In genomic region chr15:20192982-20193507, GRCh38 we compare ENCODE assay signal across 8 cellular contexts.
DNase-seq lines count a peak whose midpoint lies in the region; ATAC-seq and TF ChIP-seq lines count a peak whose summit lies in the region.
"Not testable (repeated sequence)": the region's sequence is repeated elsewhere in the genome, so short reads cannot be mapped to it uniquely, and the experiment has no call there.

No MANE protein-coding gene starts in this region.

- not testable (repeated sequence) for H3K27ac ChIP-seq in DOHH2 (ENCODE audit: low read depth, low read length); RWPE1; neural progenitor cell

- not testable (repeated sequence) for H3K36me3 Mint-ChIP-seq in neural progenitor cell; stimulated activated memory B cell treated with anti-CD40 and anti-IgM and Interleukin-4, amounts not matched to agents 10 μg/mL and 1 μg/mL and 100 μg/mL, for 72 hours

- H3K4me1 Mint-ChIP-seq in neural progenitor cell; stimulated activated memory B cell treated with anti-CD40 and anti-IgM and Interleukin-4, amounts not matched to agents 10 μg/mL and 1 μg/mL and 100 μg/mL, for 72 hours: not testable (repeated sequence)

- not testable (repeated sequence) for H3K9me3 ChIP-seq in DOHH2 (ENCODE audit: control insufficient read depth, insufficient read depth, low read length)
- H3K9me3 ChIP-seq in neural progenitor cell (ENCODE audit: low read depth), result peaks cover 84% of the 10 kb centered on the region

- not testable (repeated sequence) for H3K9ac ChIP-seq in neural progenitor cell

- peaks cover 19% of the 10 kb centered on the region for H3K9me3 Mint-ChIP-seq in neural progenitor cell
- not testable (repeated sequence) for H3K9me3 Mint-ChIP-seq in stimulated activated memory B cell treated with anti-CD40 and anti-IgM and Interleukin-4, amounts not matched to agents 10 μg/mL and 1 μg/mL and 100 μg/mL, for 72 hours

- TF ChIP-seq CTCF in DOHH2 (IDR thresholded peaks at IDR 0.05; ENCODE audit: low read depth, low read length, poor library complexity, severe bottlenecking), result peak; percentile 63
- TF ChIP-seq CTCF in RWPE1 (conservative IDR thresholded peaks at IDR 0.05; ENCODE audit: low read depth), result peak; percentile 70
- peak; percentile 60 for TF ChIP-seq CTCF in epithelial cell of proximal tubule (conservative IDR thresholded peaks at IDR 0.05; ENCODE audit: low read depth, low read length)
- TF ChIP-seq CTCF in neural progenitor cell (IDR thresholded peaks at IDR 0.05), result peak; percentile 43

- H2AFZ ChIP-seq in neural progenitor cell (replicated peaks), result not testable (repeated sequence)

- H3K27ac Mint-ChIP-seq in neural progenitor cell; stimulated activated memory B cell treated with anti-CD40 and anti-IgM and Interleukin-4, amounts not matched to agents 10 μg/mL and 1 μg/mL and 100 μg/mL, for 72 hours: not testable (repeated sequence)

- H3F3A ChIP-seq in DOHH2 (ENCODE audit: control insufficient read depth, insufficient read depth); neural progenitor cell (ENCODE audit: low read depth): not testable (repeated sequence)

- H4K20me1 ChIP-seq in DOHH2 (ENCODE audit: control insufficient read depth, insufficient read depth, low read depth, low read length); neural progenitor cell (ENCODE audit: low read depth): not testable (repeated sequence)

- peak overlapping the region; percentile 11 for H3K4me2 ChIP-seq in DOHH2 (ENCODE audit: low read length)
- H3K4me2 ChIP-seq in neural progenitor cell, result not testable (repeated sequence)

- ATAC-seq in GM21619 (IDR thresholded peaks at IDR 0.05; ENCODE audit: unreplicated experiment) (peak; percentile 87), HG03354 (IDR thresholded peaks at IDR 0.05; ENCODE audit: poor library complexity, severe bottlenecking, unreplicated experiment) (peak; percentile 84)
- peak; percentile 57 for ATAC-seq in stimulated activated memory B cell treated with anti-CD40 and anti-IgM and Interleukin-4, amounts not matched to agents 10 μg/mL and 1 μg/mL and 100 μg/mL, for 72 hours

- H3K36me3 ChIP-seq in DOHH2 (ENCODE audit: control insufficient read depth, low read length); neural progenitor cell: not testable (repeated sequence)

- not testable (repeated sequence) for H3K4me3 ChIP-seq in DOHH2 (ENCODE audit: low read length); epithelial cell of proximal tubule (ENCODE audit: low read depth, low read length); neural progenitor cell

- not testable (repeated sequence) for H3K4me1 ChIP-seq in DOHH2 (ENCODE audit: control insufficient read depth, low read length); neural progenitor cell

- POLR2A ChIA-PET in RWPE1 (lab: Yijun Ruan, JAX; ENCODE audit: low non-redundant PET), result not testable (repeated sequence)

- H3K9me2 ChIP-seq in DOHH2 (replicated peaks; ENCODE audit: control insufficient read depth, low read length), result not testable (repeated sequence)

- not testable (repeated sequence) for H3K27me3 Mint-ChIP-seq in neural progenitor cell (ENCODE audit: insufficient read depth, low read depth); stimulated activated memory B cell treated with anti-CD40 and anti-IgM and Interleukin-4, amounts not matched to agents 10 μg/mL and 1 μg/mL and 100 μg/mL, for 72 hours

- H3K79me2 ChIP-seq in DOHH2 (ENCODE audit: control insufficient read depth, low read length); neural progenitor cell (ENCODE audit: low read depth): not testable (repeated sequence)

- H3K27me3 ChIP-seq in DOHH2 (ENCODE audit: control insufficient read depth, low read length); neural progenitor cell: not testable (repeated sequence)

- H3K4me3 Mint-ChIP-seq in neural progenitor cell; stimulated activated memory B cell treated with anti-CD40 and anti-IgM and Interleukin-4, amounts not matched to agents 10 μg/mL and 1 μg/mL and 100 μg/mL, for 72 hours: not testable (repeated sequence)

- DNase-seq in RWPE1 (ENCODE audit: low spot score); neural progenitor cell (ENCODE audit: low spot score): not testable (repeated sequence)
- DNase-seq in activated CD8-positive, alpha-beta memory T cell treated with anti-CD3 and anti-CD28 coated beads, Interleukin-2, amount 50 U/mL, for 48 hours, result peak; percentile 69
- DNase-seq in epithelial cell of proximal tubule (ENCODE audit: low read depth), result peak; percentile 26

- CTCF ChIA-PET in RWPE1 (lab: Yijun Ruan, JAX), result not testable (repeated sequence)
